16 cellular contexts compared by ENCODE assay signal in genomic region chr20:57998276-57998675, GRCh38.
"Had no signal": no experiment of that assay in that cellular context is flagged by ENCODE, and none has a peak within 500 bp of the region (broad histone marks: within the 10 kb centered on the region; RNA-seq: fewer than 3 reads in every experiment).

No MANE protein-coding gene starts in this region.

- H3K36me3 ChIP-seq: cardiac muscle cell, upper lobe of right lung had no signal

- DNase-seq: activated CD4-positive, alpha-beta T cell treated with anti-CD3 and anti-CD28 coated beads, Interleukin-2, amount 50 U/mL, for 48 hours; activated CD4-positive, CD25-positive, alpha-beta regulatory T cell treated with anti-CD3 and anti-CD28 coated beads, Interleukin-2, amount 50 U/mL, for 72 hours; activated CD8-positive, alpha-beta memory T cell treated with anti-CD3 and anti-CD28 coated beads, Interleukin-2, amount 10 ng/mL, durations not matched to agents 7 days and 5 days; activated naive CD8-positive, alpha-beta T cell treated with anti-CD3 and anti-CD28 coated beads, Interleukin-2, amount 10 ng/mL, durations not matched to agents 7 days and 5 days; activated T-cell treated with anti-CD3 and anti-CD28 coated beads, Interleukin-2, amount 50 U/mL, for 4 hours; effector memory CD8-positive, alpha-beta T cell; naive thymus-derived CD8-positive, alpha-beta T cell; nucleus accumbens; psoas muscle; stimulated activated CD4-positive, alpha-beta T cell treated with anti-CD3 and anti-CD28 coated beads, Interleukin-2, amount 100 ng/mL, for 48 hours; stimulated activated CD8-positive, alpha-beta memory T cell treated with anti-CD3 and anti-CD28 coated beads, Interleukin-4, amount 100 ng/mL, for 48 hours; T-helper 2 cell; upper lobe of right lung had no signal

- FAIRE-seq: islet of Langerhans, TTC549 had no signal

- ATAC-seq: activated CD8-positive, alpha-beta memory T cell treated with anti-CD3 and anti-CD28 coated beads, Interleukin-2, amount 10 ng/mL, durations not matched to agents 7 days and 5 days; activated T-cell treated with anti-CD3 and anti-CD28 coated beads, Interleukin-2, amount 50 U/mL, for 4 hours; effector memory CD8-positive, alpha-beta T cell; naive thymus-derived CD8-positive, alpha-beta T cell; psoas muscle; upper lobe of right lung had no signal

- H3K9me3 ChIP-seq: psoas muscle, upper lobe of right lung had no signal

- H3K27ac ChIP-seq: cardiac muscle cell, psoas muscle, upper lobe of right lung had no signal

- H3K4me3 ChIP-seq: cardiac muscle cell, psoas muscle, upper lobe of right lung had no signal

- H3K27me3 ChIP-seq: upper lobe of right lung had no signal
